15 cellular contexts compared by ENCODE assay signal in the genomic region with DNA sequence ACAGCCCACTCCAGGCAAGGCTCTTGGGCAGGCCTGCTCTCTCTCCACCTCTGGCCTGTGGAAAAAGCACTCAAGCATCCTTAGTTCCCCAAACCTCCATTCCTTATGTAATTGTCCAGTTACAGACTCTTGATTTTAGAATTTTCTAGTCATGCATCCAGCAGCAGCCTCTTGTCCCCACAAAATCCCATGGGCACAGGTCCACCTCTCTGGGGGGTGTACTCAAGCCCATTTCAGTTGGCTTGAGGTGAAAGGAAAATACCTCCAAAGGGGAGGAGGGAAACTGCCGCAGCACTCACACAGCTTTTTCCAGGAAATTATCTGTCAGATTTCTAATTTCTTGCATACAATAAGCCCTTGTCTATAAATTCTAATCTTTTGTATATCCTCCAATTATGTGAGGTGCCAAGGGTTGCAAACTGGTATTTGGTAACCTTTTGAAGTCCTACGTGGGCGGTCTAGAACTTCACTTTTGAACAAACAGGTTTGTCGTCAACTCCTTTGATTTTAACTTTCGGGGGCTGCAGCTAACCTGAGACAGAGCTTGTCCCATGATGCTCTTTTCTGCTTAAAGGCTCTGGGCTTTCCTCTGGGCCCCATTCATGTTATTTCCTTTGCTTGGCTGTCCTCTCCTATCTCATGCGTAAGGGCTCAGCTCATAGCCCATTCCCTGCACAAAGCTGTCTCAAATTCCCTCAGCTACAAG.
"Had no signal": no experiment of that assay in that cellular context is flagged by ENCODE, and none has a peak within 500 bp of the region (broad histone marks: within the 10 kb centered on the region; RNA-seq: fewer than 3 reads in every experiment).

No MANE protein-coding gene starts in this region.

- H3K27me3 Mint-ChIP-seq: T-helper 17 cell had no signal

- H3K9me3 ChIP-seq: neutrophil, upper lobe of left lung had no signal

- H3K4me3 Mint-ChIP-seq: stimulated activated effector memory CD8-positive, alpha-beta T cell treated with anti-CD3 and anti-CD28 coated beads, Interleukin-12 subunit alpha, Interleukin-12 subunit beta, amount 100 ng/mL, for 72 hours; T-helper 17 cell; WTC11 had no signal

- H3K9me3 Mint-ChIP-seq: WTC11 had no signal

- DNase-seq: activated CD4-positive, alpha-beta T cell treated with anti-CD3 and anti-CD28 coated beads, Interleukin-2, amount 50 U/mL, for 48 hours; activated gamma-delta T cell; cerebellar nuclear complex; dermis blood vessel endothelial cell; erythroblast; right cardiac atrium; Right ventricle myocardium superior; small intestine; T-helper 17 cell; upper lobe of left lung had no signal

- H3K36me3 ChIP-seq: neutrophil, upper lobe of left lung had no signal

- H3K27ac ChIP-seq: hepatocyte, neutrophil, upper lobe of left lung had no signal

- H3K4me3 ChIP-seq: hepatocyte, upper lobe of left lung had no signal

- H3K4me1 ChIP-seq: upper lobe of left lung had no signal

- H3K27ac Mint-ChIP-seq: stimulated activated effector memory CD8-positive, alpha-beta T cell treated with anti-CD3 and anti-CD28 coated beads, Interleukin-12 subunit alpha, Interleukin-12 subunit beta, amount 100 ng/mL, for 72 hours; T-helper 17 cell; WTC11 had no signal

- H3K4me1 Mint-ChIP-seq: stimulated activated effector memory CD8-positive, alpha-beta T cell treated with anti-CD3 and anti-CD28 coated beads, Interleukin-12 subunit alpha, Interleukin-12 subunit beta, amount 100 ng/mL, for 72 hours had no signal

- H3K27me3 ChIP-seq: hepatocyte, neutrophil, upper lobe of left lung had no signal

- H2AFZ ChIP-seq: hepatocyte had no signal

- H3K36me3 Mint-ChIP-seq: stimulated activated effector memory CD8-positive, alpha-beta T cell treated with anti-CD3 and anti-CD28 coated beads, Interleukin-12 subunit alpha, Interleukin-12 subunit beta, amount 100 ng/mL, for 72 hours; WTC11 had no signal

- ATAC-seq: right cardiac atrium; SK-N-SH treated with all-trans-retinoic acid at 6 μM for 48 hours; stimulated activated effector memory CD8-positive, alpha-beta T cell treated with anti-CD3 and anti-CD28 coated beads, Interleukin-12 subunit alpha, Interleukin-12 subunit beta, amount 100 ng/mL, for 72 hours; T-helper 17 cell; WTC11 had no signal
